1 cellular context compared by ENCODE assay signal in the genomic region with DNA sequence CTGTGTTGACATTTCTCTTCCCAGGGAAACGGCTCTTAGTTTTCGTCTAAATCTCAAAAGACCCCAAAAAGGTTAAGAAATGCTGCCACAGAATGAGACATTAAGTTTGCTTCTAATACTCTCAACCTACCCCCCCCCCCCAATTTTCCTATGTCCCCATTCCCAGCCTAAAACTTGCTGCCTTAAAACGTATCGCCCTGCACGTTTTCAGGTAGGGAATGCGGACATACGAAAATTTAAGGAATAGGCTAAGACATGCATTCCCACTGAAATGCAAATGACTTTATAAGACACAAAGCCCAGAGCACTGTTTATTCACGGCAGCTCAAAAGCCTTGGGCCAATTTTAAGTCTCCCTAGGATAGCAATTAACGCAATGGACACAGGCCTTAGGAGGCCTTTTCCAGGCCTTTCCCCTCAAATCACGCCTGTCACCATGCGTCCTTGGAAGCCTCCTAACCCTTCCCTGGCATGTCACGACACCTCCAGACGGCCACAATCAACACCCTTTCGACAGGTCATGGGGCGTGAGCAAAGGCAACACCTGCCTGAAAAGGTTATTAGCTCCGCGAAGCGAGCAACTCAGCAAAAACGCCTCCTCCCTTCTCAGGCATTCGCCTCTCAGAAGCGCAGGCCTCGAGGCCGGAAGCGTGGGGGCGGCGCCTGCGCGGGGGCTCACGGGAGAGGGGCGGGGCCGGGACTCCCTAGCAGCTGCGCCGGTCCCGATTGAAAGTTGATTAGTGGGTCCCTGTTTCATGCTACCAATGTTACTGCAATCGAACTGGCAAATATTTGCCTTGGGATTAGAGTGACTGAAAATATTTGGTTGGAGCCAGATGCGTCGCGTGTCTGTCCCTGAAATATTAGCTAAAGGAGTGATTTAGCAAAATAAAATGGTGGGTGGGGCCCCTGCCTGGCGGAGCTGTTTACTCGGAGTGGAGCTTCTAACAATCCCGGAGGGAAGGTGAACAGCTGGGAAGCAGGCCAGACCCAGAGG.
TF ChIP-seq lines count a peak whose summit lies in the region.

No MANE protein-coding gene starts in this region.

TF ChIP-seq in GM23338, 12 proteins besides CTCF, POLR2A, EP300 and RAD21 (continued from another document):
- no peak for TF ChIP-seq CREB1 (CRISPR knock-in tag; IDR thresholded peaks at IDR 0.05; ENCODE audit: low read depth)
- TF ChIP-seq ZNF114 (CRISPR knock-in tag; IDR thresholded peaks at IDR 0.05), result no peak
- TF ChIP-seq POLR2AphosphoS5 (IDR thresholded peaks at IDR 0.05; ENCODE audit: low read depth), result peak; percentile 69
- no peak for TF ChIP-seq STAT1 (IDR thresholded peaks at IDR 0.05; ENCODE audit: unreplicated experiment)
